17 cellular contexts compared by ENCODE assay signal in the genomic region with DNA sequence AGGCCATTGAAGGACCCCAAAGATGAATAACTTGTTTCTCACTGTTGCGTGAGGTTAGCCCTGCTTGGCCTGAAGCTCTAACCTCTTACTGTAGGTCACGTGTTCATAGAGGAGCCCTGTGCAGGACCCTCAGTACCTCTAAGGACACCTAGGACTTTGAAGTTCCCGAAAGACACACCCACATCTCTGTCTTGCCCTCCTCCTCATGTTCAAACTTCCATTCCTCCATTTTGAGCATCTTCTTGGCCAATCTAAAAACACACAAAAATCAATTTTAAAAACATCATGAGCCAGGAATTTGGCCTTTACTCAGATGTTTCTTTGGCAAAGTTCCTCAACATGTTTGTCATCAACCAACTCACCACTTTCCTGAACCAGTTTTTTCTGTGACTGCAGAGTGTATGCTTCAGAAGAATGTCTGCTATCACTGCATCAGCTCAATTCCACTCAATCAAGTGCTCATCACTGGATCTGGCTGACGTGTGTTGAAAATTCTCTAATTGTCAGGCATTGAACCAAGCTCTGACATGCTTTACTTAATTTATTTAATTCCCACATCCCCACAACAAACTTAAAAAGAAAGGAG.
DNase-seq lines count a peak whose midpoint lies in the region; ATAC-seq and TF ChIP-seq lines count a peak whose summit lies in the region.
"Had no signal": no experiment of that assay in that cellular context is flagged by ENCODE, and none has a peak within 500 bp of the region (broad histone marks: within the 10 kb centered on the region; RNA-seq: fewer than 3 reads in every experiment).

No MANE protein-coding gene starts in this region.

- H3K23ac ChIP-seq in IMR-90 (ENCODE audit: low read depth, low read length) = peak overlapping the region; percentile 7; the same call in 1 of the 2 replicates

- dilution Hi-C loops in IMR-90 (cut with HindIII; ENCODE audit: low sequenced_read_pairs, unreplicated experiment) = no loop called here

- WGBS in IMR-90 (ENCODE audit: extremely low coverage in 2 of 2, insufficient read length in 1 of 2), 2 experiments = 84% methylated on average over 3 of the region's 4 CpGs; no CpG with 5 or more reads in 1 of the 2 experiments

- no peak for TF ChIP-seq CTCF in AG09309 (IDR thresholded peaks at IDR 0.05; ENCODE audit: control insufficient read depth, insufficient read depth, low read depth, low read length, missing control alignments)
- TF ChIP-seq CTCF in IMR-90 (conservative IDR thresholded peaks at IDR 0.05; ENCODE audit: low read depth, low read length) = no peak

- H3K4me3 ChIP-seq in AG09309 (ENCODE audit: control insufficient read depth, low read depth, low read length) (no peak overlapping the region), IMR-90 (ENCODE audit: insufficient read depth, low read depth, low read length) (no peak overlapping the region)
- H3K4me3 ChIP-seq: esophagus muscularis mucosa had no signal

- no TSS peak for BruUV-seq in IMR-90 (replicated peaks; lab: Mats Ljungman, UMichigan)

- in situ Hi-C loops in IMR-90 (cut with MboI; ENCODE audit: low sequenced_read_pairs) = no loop called here

- no peak overlapping the region; the same call in 1 of the 2 replicates for H3K56ac ChIP-seq in IMR-90 (ENCODE audit: extremely low read depth, insufficient read depth, low read length)

- peak overlapping the region; percentile 38; the same call in 2 of the 3 replicates for H2BK15ac ChIP-seq in IMR-90 (ENCODE audit: low read depth, low read length)

- H3K9me3 ChIP-seq in IMR-90 (ENCODE audit: control insufficient read depth, insufficient read depth, low read length) = peaks cover 3% of the 10 kb centered on the region; the same call in 1 of the 2 replicates
- H3K9me3 ChIP-seq: esophagus muscularis mucosa had no signal

- H3K4me1 ChIP-seq in IMR-90 (ENCODE audit: control insufficient read depth, insufficient read depth, low read length) = peaks cover 15% of the 10 kb centered on the region
- H3K4me1 ChIP-seq: esophagus muscularis mucosa had no signal

- no peaks in the 10 kb centered on the region for H4K20me1 ChIP-seq in IMR-90 (ENCODE audit: insufficient read depth, low read length)

- peak overlapping the region; percentile 28 to 85 for H4K8ac ChIP-seq in IMR-90 (ENCODE audit: low read depth in 2 of 2, low read length in 2 of 2)

- no peaks in the 10 kb centered on the region for H3K9me1 ChIP-seq in IMR-90 (ENCODE audit: insufficient read depth, low read length)

- H3K4ac ChIP-seq in IMR-90 (ENCODE audit: low read depth, low read length) = peak overlapping the region; percentile 55

- H3K27me3 ChIP-seq in IMR-90 (ENCODE audit: control insufficient read depth, insufficient read depth, low read length) = no peaks in the 10 kb centered on the region
- H3K27me3 ChIP-seq: esophagus muscularis mucosa had no signal

- peaks cover 5% of the 10 kb centered on the region for H3K4me1 Mint-ChIP-seq in memory B cell

- peak overlapping the region; percentile 36 for H2BK20ac ChIP-seq in IMR-90 (ENCODE audit: low read depth, low read length)

- H3K36me3 ChIP-seq in IMR-90 (ENCODE audit: control insufficient read depth, insufficient read depth, low read length) = no peaks in the 10 kb centered on the region
- H3K36me3 ChIP-seq: esophagus muscularis mucosa had no signal

- peak overlapping the region; percentile 18 for H3K27ac ChIP-seq in IMR-90 (ENCODE audit: insufficient read depth, low read length)
- H3K27ac ChIP-seq: esophagus muscularis mucosa had no signal

- no peaks in the 10 kb centered on the region for H3K79me1 ChIP-seq in IMR-90 (ENCODE audit: low read depth in 1 of 2, low read length in 2 of 2)

- H2AK9ac ChIP-seq in IMR-90 (replicated peaks; ENCODE audit: low read depth, low read length, poor library complexity) = peak overlapping the region; percentile 10

- H2AFZ ChIP-seq in IMR-90 (replicated peaks; ENCODE audit: low read length, poor library complexity) = peak overlapping the region; percentile 73

- no peak overlapping the region for H3K4me3 Mint-ChIP-seq in memory B cell
- H3K4me3 Mint-ChIP-seq: brain; CD4-positive, alpha-beta T cell; neural crest cell had no signal

- intact Hi-C loops in IMR-90 (cut with micrococcal nuclease) = no loop called here

- H3K9ac ChIP-seq in IMR-90 (ENCODE audit: low read depth, low read length) = no peak overlapping the region

- TF ChIP-seq POLR2A in IMR-90 (IDR thresholded peaks at IDR 0.05; ENCODE audit: low read depth, low read length) = no peak

- H3K9me3 Mint-ChIP-seq in memory B cell = peaks cover 7% of the 10 kb centered on the region
- H3K9me3 Mint-ChIP-seq: CD4-positive, alpha-beta T cell had no signal

- H4K5ac ChIP-seq in IMR-90 (ENCODE audit: low read depth, low read length) = peak overlapping the region; percentile 23; the same call in 1 of the 2 replicates

- H3K27ac Mint-ChIP-seq in memory B cell = peak overlapping the region; percentile 35
- H3K27ac Mint-ChIP-seq: CD4-positive, alpha-beta T cell had no signal

- H2BK120ac ChIP-seq in IMR-90 (ENCODE audit: low read depth, low read length) = peak overlapping the region; percentile 73

- peak overlapping the region; percentile 5 for H2AK5ac ChIP-seq in IMR-90 (ENCODE audit: low read depth, low read length)

- peak overlapping the region; percentile 48 for H2BK5ac ChIP-seq in IMR-90 (ENCODE audit: low read depth, low read length, poor library complexity, severe bottlenecking)

- peaks cover 16% of the 10 kb centered on the region for H3K36me3 Mint-ChIP-seq in memory B cell
- H3K36me3 Mint-ChIP-seq: brain had no signal

- no peak for TF ChIP-seq RAD21 in IMR-90 (IDR thresholded peaks at IDR 0.05; ENCODE audit: low read length)

- peaks cover 4% of the 10 kb centered on the region for H3K27me3 Mint-ChIP-seq in memory B cell
- H3K27me3 Mint-ChIP-seq: brain had no signal

- peak overlapping the region; percentile 12; the same call in 1 of the 2 replicates for H3K18ac ChIP-seq in IMR-90 (ENCODE audit: low read depth, low read length)

- CTCF ChIA-PET in IMR-90 (lab: Yijun Ruan, JAX) = interaction anchor here (0.5 kb wide), 1 partner anchor 44 kb away, joined by 4 read pairs; no protein-coding TSS in a partner anchor

- H3K4me2 ChIP-seq in IMR-90 (ENCODE audit: low read depth, low read length) = no peak overlapping the region

- peak overlapping the region; percentile 49 for H4K91ac ChIP-seq in IMR-90 (ENCODE audit: insufficient read depth, low read depth, low read length)

- ATAC-seq in IMR-90 (ENCODE audit: low read depth) (peak; percentile 90), memory B cell (ENCODE audit: low read depth) (no peak), HG03039 (IDR thresholded peaks at IDR 0.05; ENCODE audit: unreplicated experiment) (no peak), GM19351 (IDR thresholded peaks at IDR 0.05; ENCODE audit: unreplicated experiment) (no peak), HG02970 (IDR thresholded peaks at IDR 0.05; ENCODE audit: low FRiP score, unreplicated experiment) (no peak)
- ATAC-seq: left colon had no signal

- H3K14ac ChIP-seq in IMR-90 (replicated peaks; ENCODE audit: low read depth, low read length) = peak overlapping the region; percentile 14

- POLR2A ChIA-PET in IMR-90 (lab: Charles Lee; ENCODE audit: unreplicated experiment) = no interaction called here

- DNase-seq in AG09309 (ENCODE audit: low read depth) (peak; percentile 70), IMR-90 (peak; percentile 96), dedifferentiated amniotic fluid mesenchymal stem cell (ENCODE audit: extremely low spot score) (peak; percentile 83), memory B cell (ENCODE audit: low spot score in 2 of 2) (no peak), Kasumi-1 (lab: John Stamatoyannopoulos, UW) (no peak)
- DNase-seq: activated CD4-positive, alpha-beta T cell treated with anti-CD3 and anti-CD28 coated beads for 4 hours; CD4-positive, alpha-beta T cell; KBM-7; left colon; NCI-H2081 treated with DMSO at 0.1 percent for 48 hours; stimulated activated CD4-positive, alpha-beta T cell treated with anti-CD3 and anti-CD28 coated beads, Interleukin-12 subunit alpha, Interleukin-12 subunit beta, amount 100 ng/mL, for 4 hours had no signal

TF ChIP-seq in IMR-90, 13 proteins besides CTCF, POLR2A, EP300 and RAD21:
- TF ChIP-seq, protein P1, sequence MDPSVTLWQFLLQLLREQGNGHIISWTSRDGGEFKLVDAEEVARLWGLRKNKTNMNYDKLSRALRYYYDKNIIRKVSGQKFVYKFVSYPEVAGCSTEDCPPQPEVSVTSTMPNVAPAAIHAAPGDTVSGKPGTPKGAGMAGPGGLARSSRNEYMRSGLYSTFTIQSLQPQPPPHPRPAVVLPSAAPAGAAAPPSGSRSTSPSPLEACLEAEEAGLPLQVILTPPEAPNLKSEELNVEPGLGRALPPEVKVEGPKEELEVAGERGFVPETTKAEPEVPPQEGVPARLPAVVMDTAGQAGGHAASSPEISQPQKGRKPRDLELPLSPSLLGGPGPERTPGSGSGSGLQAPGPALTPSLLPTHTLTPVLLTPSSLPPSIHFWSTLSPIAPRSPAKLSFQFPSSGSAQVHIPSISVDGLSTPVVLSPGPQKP (IDR thresholded peaks at IDR 0.05; ENCODE audit: borderline replicate concordance, low read depth, low read length) = no peak
- TF ChIP-seq RFX5 (IDR thresholded peaks at IDR 0.05; ENCODE audit: low read depth, low read length) (no peak), MAFK (IDR thresholded peaks at IDR 0.05; ENCODE audit: low read depth, low read length) (peak; percentile 67), USF2 (IDR thresholded peaks at IDR 0.05; ENCODE audit: low read depth, low read length) (no peak), CEBPB (IDR thresholded peaks at IDR 0.05; ENCODE audit: low read depth, low read length) (0 out of 2 replicates have a peak, but pooled peaks have one; percentile 23), CHD1 (IDR thresholded peaks at IDR 0.05; ENCODE audit: low read depth, low read length) (no peak), RCOR1 (IDR thresholded peaks at IDR 0.05; ENCODE audit: insufficient replicate concordance, low read length) (peak; percentile 37), MXI1 (IDR thresholded peaks at IDR 0.05; ENCODE audit: borderline replicate concordance, low read depth, low read length) (no peak), BHLHE40 (IDR thresholded peaks at IDR 0.05; ENCODE audit: low read depth, low read length) (no peak), MAZ (IDR thresholded peaks at IDR 0.05; ENCODE audit: borderline replicate concordance, low read depth, low read length) (no peak), FOS (IDR thresholded peaks at IDR 0.05; ENCODE audit: low read depth, low read length) (peak; percentile 24; the same call in 1 of the 2 replicates), NFE2L2 (IDR thresholded peaks at IDR 0.05; ENCODE audit: low read depth, low read length) (no peak), SMC3 (IDR thresholded peaks at IDR 0.05; ENCODE audit: low read depth, low read length) (no peak)

Comparison
In these comparisons a context has a peak if more than half of its experiments do, and no peak if none do; other contexts are left out.
1. DNase-seq: peak in AG09309 (single experiment), IMR-90 (single experiment) and dedifferentiated amniotic fluid mesenchymal stem cell (single experiment); none in memory B cell (0 of 2) and Kasumi-1 (0 of 2).